3 cellular contexts compared by ENCODE assay signal in the genomic region with DNA sequence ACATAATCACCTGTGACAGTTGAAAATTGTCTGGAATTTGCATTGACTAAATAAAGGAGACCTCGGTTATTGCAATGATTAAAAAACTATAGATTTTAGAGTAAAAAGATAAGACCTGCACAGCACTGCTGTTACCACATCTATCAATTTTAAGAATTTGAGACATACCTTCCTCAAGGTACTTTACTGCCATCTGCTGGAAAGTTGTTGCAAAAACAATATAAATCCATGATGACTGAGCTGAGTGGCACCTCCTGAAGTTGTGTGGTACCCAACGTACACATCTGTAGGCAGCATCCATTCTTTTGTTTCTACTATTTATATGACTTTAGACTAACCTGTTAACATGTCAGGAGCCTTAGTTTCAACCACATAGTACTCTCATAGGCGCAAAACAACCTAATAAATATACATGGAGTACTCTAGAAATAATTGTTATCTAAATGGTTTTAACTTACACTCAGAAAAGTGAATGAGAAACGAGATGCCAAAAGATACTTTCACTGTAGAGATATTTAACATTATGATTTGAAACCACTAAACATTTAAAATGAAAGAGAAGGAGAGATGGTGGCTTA.
TF ChIP-seq lines count a peak whose summit lies in the region.

No MANE protein-coding gene starts in this region.

TF ChIP-seq in HCT116, 20 proteins besides CTCF, POLR2A, EP300 and RAD21:
- TF ChIP-seq, protein P1, sequence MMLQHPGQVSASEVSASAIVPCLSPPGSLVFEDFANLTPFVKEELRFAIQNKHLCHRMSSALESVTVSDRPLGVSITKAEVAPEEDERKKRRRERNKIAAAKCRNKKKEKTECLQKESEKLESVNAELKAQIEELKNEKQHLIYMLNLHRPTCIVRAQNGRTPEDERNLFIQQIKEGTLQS (IDR thresholded peaks at IDR 0.05): no peak
- TF ChIP-seq TCF7L2 (IDR thresholded peaks at IDR 0.05; ENCODE audit: borderline replicate concordance, extremely low read depth, insufficient read depth, insufficient read length): no peak
- no peak for TF ChIP-seq SP1 (IDR thresholded peaks at IDR 0.05; ENCODE audit: low read depth)
- TF ChIP-seq JUND (IDR thresholded peaks at IDR 0.05): no peak
- no peak for TF ChIP-seq POLR2AphosphoS5 (IDR thresholded peaks at IDR 0.05; ENCODE audit: low read depth, low read length)
- TF ChIP-seq SIN3A (IDR thresholded peaks at IDR 0.05; ENCODE audit: low read depth): no peak
- no peak for TF ChIP-seq ZFX (IDR thresholded peaks at IDR 0.05)
- TF ChIP-seq, protein P2, sequence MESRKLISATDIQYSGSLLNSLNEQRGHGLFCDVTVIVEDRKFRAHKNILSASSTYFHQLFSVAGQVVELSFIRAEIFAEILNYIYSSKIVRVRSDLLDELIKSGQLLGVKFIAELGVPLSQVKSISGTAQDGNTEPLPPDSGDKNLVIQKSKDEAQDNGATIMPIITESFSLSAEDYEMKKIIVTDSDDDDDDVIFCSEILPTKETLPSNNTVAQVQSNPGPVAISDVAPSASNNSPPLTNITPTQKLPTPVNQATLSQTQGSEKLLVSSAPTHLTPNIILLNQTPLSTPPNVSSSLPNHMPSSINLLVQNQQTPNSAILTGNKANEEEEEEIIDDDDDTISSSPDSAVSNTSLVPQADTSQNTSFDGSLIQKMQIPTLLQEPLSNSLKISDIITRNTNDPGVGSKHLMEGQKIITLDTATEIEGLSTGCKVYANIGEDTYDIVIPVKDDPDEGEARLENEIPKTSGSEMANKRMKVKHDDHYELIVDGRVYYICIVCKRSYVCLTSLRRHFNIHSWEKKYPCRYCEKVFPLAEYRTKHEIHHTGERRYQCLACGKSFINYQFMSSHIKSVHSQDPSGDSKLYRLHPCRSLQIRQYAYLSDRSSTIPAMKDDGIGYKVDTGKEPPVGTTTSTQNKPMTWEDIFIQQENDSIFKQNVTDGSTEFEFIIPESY (IDR thresholded peaks at IDR 0.05; ENCODE audit: extremely low read depth, insufficient replicate concordance, low read length): no peak
- no peak for TF ChIP-seq SRF (IDR thresholded peaks at IDR 0.05; ENCODE audit: low read depth)
- TF ChIP-seq ZNF274 (IDR thresholded peaks at IDR 0.05; ENCODE audit: low read depth, low read length): no peak
- TF ChIP-seq ELF1 (IDR thresholded peaks at IDR 0.05; ENCODE audit: borderline replicate concordance, low read depth): no peak

TF ChIP-seq in SK-N-SH treated with all-trans-retinoic acid at 6 μM for 48 hours, 23 proteins besides CTCF, POLR2A, EP300 and RAD21:
- TF ChIP-seq, protein P3, sequence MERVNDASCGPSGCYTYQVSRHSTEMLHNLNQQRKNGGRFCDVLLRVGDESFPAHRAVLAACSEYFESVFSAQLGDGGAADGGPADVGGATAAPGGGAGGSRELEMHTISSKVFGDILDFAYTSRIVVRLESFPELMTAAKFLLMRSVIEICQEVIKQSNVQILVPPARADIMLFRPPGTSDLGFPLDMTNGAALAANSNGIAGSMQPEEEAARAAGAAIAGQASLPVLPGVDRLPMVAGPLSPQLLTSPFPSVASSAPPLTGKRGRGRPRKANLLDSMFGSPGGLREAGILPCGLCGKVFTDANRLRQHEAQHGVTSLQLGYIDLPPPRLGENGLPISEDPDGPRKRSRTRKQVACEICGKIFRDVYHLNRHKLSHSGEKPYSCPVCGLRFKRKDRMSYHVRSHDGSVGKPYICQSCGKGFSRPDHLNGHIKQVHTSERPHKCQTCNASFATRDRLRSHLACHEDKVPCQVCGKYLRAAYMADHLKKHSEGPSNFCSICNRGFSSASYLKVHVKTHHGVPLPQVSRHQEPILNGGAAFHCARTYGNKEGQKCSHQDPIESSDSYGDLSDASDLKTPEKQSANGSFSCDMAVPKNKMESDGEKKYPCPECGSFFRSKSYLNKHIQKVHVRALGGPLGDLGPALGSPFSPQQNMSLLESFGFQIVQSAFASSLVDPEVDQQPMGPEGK (CRISPR knock-in tag; IDR thresholded peaks at IDR 0.05; ENCODE audit: borderline replicate concordance): no peak
- TF ChIP-seq ISL1 (CRISPR knock-in tag; IDR thresholded peaks at IDR 0.05) (no peak), GLIS3 (CRISPR knock-in tag; IDR thresholded peaks at IDR 0.05) (no peak)

TF ChIP-seq in neural cell, 6 proteins besides CTCF, POLR2A, EP300 and RAD21 (continued from another document):
- TF ChIP-seq, protein P4, sequence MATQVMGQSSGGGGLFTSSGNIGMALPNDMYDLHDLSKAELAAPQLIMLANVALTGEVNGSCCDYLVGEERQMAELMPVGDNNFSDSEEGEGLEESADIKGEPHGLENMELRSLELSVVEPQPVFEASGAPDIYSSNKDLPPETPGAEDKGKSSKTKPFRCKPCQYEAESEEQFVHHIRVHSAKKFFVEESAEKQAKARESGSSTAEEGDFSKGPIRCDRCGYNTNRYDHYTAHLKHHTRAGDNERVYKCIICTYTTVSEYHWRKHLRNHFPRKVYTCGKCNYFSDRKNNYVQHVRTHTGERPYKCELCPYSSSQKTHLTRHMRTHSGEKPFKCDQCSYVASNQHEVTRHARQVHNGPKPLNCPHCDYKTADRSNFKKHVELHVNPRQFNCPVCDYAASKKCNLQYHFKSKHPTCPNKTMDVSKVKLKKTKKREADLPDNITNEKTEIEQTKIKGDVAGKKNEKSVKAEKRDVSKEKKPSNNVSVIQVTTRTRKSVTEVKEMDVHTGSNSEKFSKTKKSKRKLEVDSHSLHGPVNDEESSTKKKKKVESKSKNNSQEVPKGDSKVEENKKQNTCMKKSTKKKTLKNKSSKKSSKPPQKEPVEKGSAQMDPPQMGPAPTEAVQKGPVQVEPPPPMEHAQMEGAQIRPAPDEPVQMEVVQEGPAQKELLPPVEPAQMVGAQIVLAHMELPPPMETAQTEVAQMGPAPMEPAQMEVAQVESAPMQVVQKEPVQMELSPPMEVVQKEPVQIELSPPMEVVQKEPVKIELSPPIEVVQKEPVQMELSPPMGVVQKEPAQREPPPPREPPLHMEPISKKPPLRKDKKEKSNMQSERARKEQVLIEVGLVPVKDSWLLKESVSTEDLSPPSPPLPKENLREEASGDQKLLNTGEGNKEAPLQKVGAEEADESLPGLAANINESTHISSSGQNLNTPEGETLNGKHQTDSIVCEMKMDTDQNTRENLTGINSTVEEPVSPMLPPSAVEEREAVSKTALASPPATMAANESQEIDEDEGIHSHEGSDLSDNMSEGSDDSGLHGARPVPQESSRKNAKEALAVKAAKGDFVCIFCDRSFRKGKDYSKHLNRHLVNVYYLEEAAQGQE (IDR thresholded peaks at IDR 0.05; ENCODE audit: borderline replicate concordance): no peak
- TF ChIP-seq MXI1 (conservative IDR thresholded peaks at IDR 0.05; ENCODE audit: poor library complexity, severe bottlenecking): no peak
TF ChIP-seq in neural cell: peak in this region for 1.
